ENCODE assay signal across 8 cellular contexts in the genomic region with DNA sequence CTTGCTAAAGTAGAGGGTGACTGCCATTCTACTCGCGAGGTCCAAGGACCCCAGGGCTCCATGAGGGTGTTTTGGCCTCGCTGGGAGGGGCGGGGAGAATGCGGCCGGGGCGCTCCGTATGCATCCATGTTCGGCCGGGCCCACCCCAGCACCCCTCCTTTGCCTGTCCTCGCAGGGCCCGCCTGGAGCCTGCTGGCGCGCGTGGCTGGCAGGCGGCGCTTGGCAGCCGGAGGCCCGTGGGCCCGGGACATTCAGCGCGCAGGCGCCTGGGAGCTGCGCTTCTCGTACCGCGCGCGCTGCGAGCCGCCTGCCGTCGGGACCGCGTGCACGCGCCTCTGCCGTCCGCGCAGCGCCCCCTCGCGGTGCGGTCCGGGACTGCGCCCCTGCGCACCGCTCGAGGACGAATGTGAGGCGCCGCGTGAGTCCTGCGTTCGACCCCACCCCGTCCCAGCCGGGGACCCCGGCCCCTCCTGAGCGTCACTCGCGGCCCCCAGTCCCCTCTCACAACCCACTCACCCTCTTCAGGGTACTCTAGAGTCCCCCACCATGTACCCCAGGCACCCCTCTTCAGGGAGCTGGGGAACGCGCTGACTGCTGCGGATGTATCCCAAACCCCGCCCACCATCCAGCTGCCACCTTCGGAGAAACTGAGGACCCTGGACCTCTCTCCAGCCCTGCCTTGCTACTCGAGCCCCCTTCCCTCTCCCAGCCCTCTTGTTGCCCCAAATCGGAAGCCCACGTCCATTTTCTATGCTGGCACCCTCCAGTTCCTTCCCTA. TPM values are rescaled to one million over a fixed set of nuclear protein-coding genes. Genes with fewer than 3 reads are reported as not detected.
A peak's percentile ranks its signal among the peaks of the same experiment; 100 is the strongest.
DNase-seq lines count a peak whose midpoint lies in the region; ATAC-seq and TF ChIP-seq lines count a peak whose summit lies in the region.

No MANE protein-coding gene starts in this region.

- DNase-seq in GM13976 (ENCODE audit: low spot score) (peak; percentile 91), OCI-M2 (lab: John Stamatoyannopoulos, UW; ENCODE audit: unreplicated experiment) (peak; percentile 72), fibroblast of mammary gland (ENCODE audit: low read depth) (peak; percentile 70), progenitor cell of endocrine pancreas (ENCODE audit: low spot score, unreplicated experiment) (peak; percentile 53), NCI-H345 treated with DMSO at 0.1 percent for 48 hours (lab: John Stamatoyannopoulos, UW; ENCODE audit: unreplicated experiment) (no peak), SW480 (ENCODE audit: low spot score) (no peak)
- DNase-seq in activated T-cell treated with anti-CD3 and anti-CD28 coated beads, Interleukin-2, amount 50 U/mL, for 4 hours, result peak; percentile 75

- H3K27me3 Mint-ChIP-seq in activated T-cell treated with anti-CD3 and anti-CD28 coated beads, Interleukin-2, amount 50 U/mL, for 4 hours (ENCODE audit: low read depth), result peaks cover 70% of the 10 kb centered on the region
- H3K27me3 Mint-ChIP-seq in progenitor cell of endocrine pancreas, result peaks cover 77% of the 10 kb centered on the region

- no peaks in the 10 kb centered on the region for H3K36me3 Mint-ChIP-seq in activated T-cell treated with anti-CD3 and anti-CD28 coated beads, Interleukin-2, amount 50 U/mL, for 4 hours (ENCODE audit: insufficient read depth)
- no peaks in the 10 kb centered on the region for H3K36me3 Mint-ChIP-seq in progenitor cell of endocrine pancreas (ENCODE audit: insufficient read depth)

- no peaks in the 10 kb centered on the region for H3K9me3 Mint-ChIP-seq in activated T-cell treated with anti-CD3 and anti-CD28 coated beads, Interleukin-2, amount 50 U/mL, for 4 hours
- H3K9me3 Mint-ChIP-seq in progenitor cell of endocrine pancreas (ENCODE audit: low read depth), result no peaks in the 10 kb centered on the region

- H3K27ac Mint-ChIP-seq in progenitor cell of endocrine pancreas, result no peak overlapping the region

- peak; percentile 92 for TF ChIP-seq CTCF in GM13976 (IDR thresholded peaks at IDR 0.05; ENCODE audit: borderline replicate concordance, control extremely low read depth, extremely low read depth, insufficient read depth, missing control alignments)
- peak; percentile 25 for TF ChIP-seq CTCF in fibroblast of mammary gland (conservative IDR thresholded peaks at IDR 0.05; ENCODE audit: control insufficient read depth, insufficient read depth, low read depth, low read length)
- peak; percentile 89 for TF ChIP-seq CTCF in progenitor cell of endocrine pancreas (IDR thresholded peaks at IDR 0.05; ENCODE audit: unreplicated experiment)

- no peak overlapping the region for H3K4me3 Mint-ChIP-seq in activated T-cell treated with anti-CD3 and anti-CD28 coated beads, Interleukin-2, amount 50 U/mL, for 4 hours
- no peak overlapping the region for H3K4me3 Mint-ChIP-seq in progenitor cell of endocrine pancreas (ENCODE audit: low read depth)

- in situ Hi-C loops in GM13976 (cut with MboI; ENCODE audit: low sequenced_read_pairs, unreplicated experiment), result no loop called here

- H3K4me1 Mint-ChIP-seq in activated T-cell treated with anti-CD3 and anti-CD28 coated beads, Interleukin-2, amount 50 U/mL, for 4 hours (ENCODE audit: low read depth), result peaks cover 28% of the 10 kb centered on the region
- peaks cover 8% of the 10 kb centered on the region for H3K4me1 Mint-ChIP-seq in progenitor cell of endocrine pancreas (ENCODE audit: low read depth)

- ATAC-seq in activated T-cell treated with anti-CD3 and anti-CD28 coated beads, Interleukin-2, amount 50 U/mL, for 4 hours, result peak; percentile 53 to 60
- no peak for ATAC-seq in GM18858 (IDR thresholded peaks at IDR 0.05; ENCODE audit: unreplicated experiment)

- no peak overlapping the region for H3K4me3 ChIP-seq in fibroblast of mammary gland (ENCODE audit: control insufficient read depth, low read depth, low read length)

RNA-seq across cellular contexts. Expression of a gene that starts 4.1 kb away (rescaled TPM):
- 1 to 10 TPM; 1.7 to 3.3 (median 1.7) TPM for total RNA-seq in activated T-cell treated with anti-CD3 and anti-CD28 coated beads, Interleukin-2, amount 50 U/mL, for 4 hours
- 0.93 and 1.1 TPM in 2 replicates for total RNA-seq in progenitor cell of endocrine pancreas

RNA-seq across cellular contexts. Expression of a gene that starts 12.1 kb away (rescaled TPM):
- not detected for total RNA-seq in activated T-cell treated with anti-CD3 and anti-CD28 coated beads, Interleukin-2, amount 50 U/mL, for 4 hours
- total RNA-seq in progenitor cell of endocrine pancreas, result 5.1 and 6.5 TPM in 2 replicates

RNA-seq across cellular contexts. Expression of a gene that starts 22.2 kb away (rescaled TPM):
- total RNA-seq in activated T-cell treated with anti-CD3 and anti-CD28 coated beads, Interleukin-2, amount 50 U/mL, for 4 hours, result 100 to 1,000 TPM; 192 to 211 (median 195) TPM
- 79.3 TPM in 2 replicates for total RNA-seq in progenitor cell of endocrine pancreas

RNA-seq across cellular contexts. Expression of a gene that starts 29.8 kb away (rescaled TPM):
- total RNA-seq in activated T-cell treated with anti-CD3 and anti-CD28 coated beads, Interleukin-2, amount 50 U/mL, for 4 hours, result 1 to 10 TPM; 2.2 to 2.6 (median 2.4) TPM
- total RNA-seq in progenitor cell of endocrine pancreas, result 1.8 and 2.0 TPM in 2 replicates

RNA-seq across cellular contexts. Expression of a gene that starts 37.1 kb away (rescaled TPM):
- total RNA-seq in activated T-cell treated with anti-CD3 and anti-CD28 coated beads, Interleukin-2, amount 50 U/mL, for 4 hours, result 10 to 100 TPM; 14.9 to 16.5 (median 16.1) TPM
- total RNA-seq in progenitor cell of endocrine pancreas, result 21.0 and 24.1 TPM in 2 replicates

Comparison
In these comparisons a context has a peak if more than half of its experiments do, and no peak if none do; other contexts are left out.
1. DNase-seq: peak in GM13976 (single experiment), OCI-M2 (single experiment), activated T-cell treated with anti-CD3 and anti-CD28 coated beads, Interleukin-2, amount 50 U/mL, for 4 hours (single experiment), fibroblast of mammary gland (single experiment) and progenitor cell of endocrine pancreas (single experiment); none in NCI-H345 treated with DMSO at 0.1 percent for 48 hours (single experiment) and SW480 (single experiment).
2. CTCF ChIP-seq: peak in every context shown above with its lines; median percentile 92 in GM13976; 89 in progenitor cell of endocrine pancreas; 25 in fibroblast of mammary gland.